9 cellular contexts compared by ENCODE assay signal in the genomic region with DNA sequence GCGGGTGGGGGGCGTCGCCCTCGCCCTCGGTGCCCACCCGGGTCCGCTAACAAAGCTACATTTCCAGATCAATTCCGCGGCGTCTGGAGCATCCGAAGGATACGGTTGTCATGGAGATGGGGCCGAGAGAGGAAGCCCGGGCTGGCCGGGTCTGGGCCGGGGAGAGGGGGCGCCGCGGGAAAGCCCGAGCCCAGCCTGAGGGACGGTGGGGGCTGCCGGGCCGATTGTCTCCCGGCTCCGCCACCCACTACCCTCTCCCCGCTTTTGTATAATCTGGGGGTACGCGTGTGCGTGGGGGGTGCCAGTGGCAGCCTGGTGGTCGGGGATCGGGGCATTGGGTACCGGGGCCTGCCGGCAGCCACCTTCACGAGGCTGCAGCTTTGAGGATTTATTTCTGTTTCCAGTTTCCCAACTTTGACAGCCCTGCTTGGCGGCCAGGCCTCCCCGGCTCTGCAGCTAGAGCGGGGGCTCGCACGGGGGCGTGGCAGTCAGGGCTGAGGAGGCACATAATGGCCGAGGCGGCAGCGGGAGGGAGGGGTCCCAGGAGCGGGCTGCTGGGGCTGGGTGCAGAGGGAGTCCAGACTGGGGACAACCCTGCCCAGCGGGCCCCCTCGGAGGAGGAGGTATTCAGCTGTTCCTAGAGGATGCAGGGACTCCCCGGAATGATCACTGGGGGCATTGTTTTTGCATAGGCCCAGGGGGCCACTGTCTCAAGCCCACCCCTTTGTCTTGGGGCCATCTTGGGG. TPM values are rescaled to one million over a fixed set of nuclear protein-coding genes. Genes with fewer than 3 reads are reported as not detected.
DNase-seq lines count a peak whose midpoint lies in the region; ATAC-seq, FAIRE-seq and TF ChIP-seq lines count a peak whose summit lies in the region.
"Had no signal": no experiment of that assay in that cellular context is flagged by ENCODE, and none has a peak within 500 bp of the region (broad histone marks: within the 10 kb centered on the region; RNA-seq: fewer than 3 reads in every experiment).

No MANE protein-coding gene starts in this region.

- 3% methylated on average over 47 of the region's 47 CpGs for WGBS in heart right ventricle, 2 donors
- WGBS in small intestine, 3 donors: 4 to 8% (median 4%) methylated on average over 42 to 47 of the region's 47 CpGs

- BruUV-seq in PC-3 (replicated peaks; lab: Mats Ljungman, UMichigan): no TSS peak

- CTCF ChIA-PET in HEK293T (lab: Yijun Ruan, JAX): interaction anchor here (1.2 to 3.5 kb wide), 2 partner anchors 9 to 11 kb away, joined by 3 to 12 read pairs; no protein-coding TSS in a partner anchor
- CTCF ChIA-PET in PC-3 (lab: Charles Lee): no interaction called here

- peaks cover 0 to 12% (median 5%) of the 10 kb centered on the region in 9 donors for H3K4me1 ChIP-seq in heart right ventricle
- H3K4me1 ChIP-seq in small intestine (ENCODE audit: control insufficient read depth in 2 of 2, insufficient read depth in 1 of 2, low read depth in 1 of 2, low read length in 1 of 2): no peaks in the 10 kb centered on the region
- no peaks in the 10 kb centered on the region for H3K4me1 ChIP-seq in PC-3 (ENCODE audit: insufficient read depth, low read length)
- H3K4me1 ChIP-seq: Caco-2 had no signal

- H2AFZ ChIP-seq in PC-3 (ENCODE audit: low read length): no peak overlapping the region

- peaks cover 5 to 85% (median 66%) of the 10 kb centered on the region in 7 donors for H3K27me3 ChIP-seq in heart right ventricle
- H3K27me3 ChIP-seq in small intestine (ENCODE audit: control insufficient read depth in 2 of 2, insufficient read depth in 2 of 2, low read length in 2 of 2): peaks cover 0 to 33% of the 10 kb centered on the region in 2 donors
- H3K27me3 ChIP-seq in PC-3 (ENCODE audit: low read length): peaks cover 65% of the 10 kb centered on the region

- H3K4me1 Mint-ChIP-seq in activated naive CD8-positive, alpha-beta T cell treated with anti-CD3 and anti-CD28 coated beads, Interleukin-2, amount 50 U/mL, for 24 hours: no peaks in the 10 kb centered on the region
- no peaks in the 10 kb centered on the region for H3K4me1 Mint-ChIP-seq in type B pancreatic cell (ENCODE audit: unreplicated experiment)

- TF ChIP-seq CTCF in heart right ventricle (IDR thresholded peaks at IDR 0.05): no peak
- TF ChIP-seq CTCF in type B pancreatic cell (conservative IDR thresholded peaks at IDR 0.05): no peak
- no peak for TF ChIP-seq CTCF in PC-3 (conservative IDR thresholded peaks at IDR 0.05; ENCODE audit: low read depth, low read length)

- H3K36me3 ChIP-seq in heart right ventricle: no peaks in the 10 kb centered on the region
- no peaks in the 10 kb centered on the region for H3K36me3 ChIP-seq in small intestine (ENCODE audit: control insufficient read depth in 2 of 2, insufficient read depth in 2 of 2, low read length in 2 of 2)
- no peaks in the 10 kb centered on the region for H3K36me3 ChIP-seq in PC-3 (ENCODE audit: low read depth, low read length)

- POLR2A ChIA-PET in HEK293T (lab: Yijun Ruan, JAX) (no interaction called here), PC-3 (lab: Charles Lee; ENCODE audit: unreplicated experiment) (interaction anchor here (0.7 kb wide), 1 partner anchor 315 kb away, joined by 6 read pairs; no protein-coding TSS in a partner anchor)

- intact Hi-C loops in heart right ventricle (cut with DNase I) (loop anchor here in 2 of 10 donors (5.0 to 10.0 kb wide), 3 partner anchors 41 to 349 kb away; no protein-coding TSS in a partner anchor), Right ventricle myocardium inferior (cut with DNase I) (no loop called here), PC-3 (cut with micrococcal nuclease) (no loop called here)

- H3K27ac ChIP-seq in heart right ventricle (no peak overlapping the region), small intestine (ENCODE audit: low read depth in 1 of 2, low read length in 1 of 2) (no peak overlapping the region), PC-3 (ENCODE audit: low read length) (no peak overlapping the region)

- H3K36me3 Mint-ChIP-seq in activated naive CD8-positive, alpha-beta T cell treated with anti-CD3 and anti-CD28 coated beads, Interleukin-2, amount 50 U/mL, for 24 hours (ENCODE audit: low read depth): no peaks in the 10 kb centered on the region
- no peaks in the 10 kb centered on the region for H3K36me3 Mint-ChIP-seq in type B pancreatic cell

- no peaks in the 10 kb centered on the region for H3F3A ChIP-seq in PC-3 (ENCODE audit: low read length, unreplicated experiment)

- ATAC-seq in heart right ventricle (no peak), Right ventricle myocardium inferior (no peak), PC-3 (no peak)
- ATAC-seq in activated naive CD8-positive, alpha-beta T cell treated with anti-CD3 and anti-CD28 coated beads, Interleukin-2, amount 50 U/mL, for 24 hours: no peak

- peak overlapping the region; percentile 36 for H3K4me3 Mint-ChIP-seq in activated naive CD8-positive, alpha-beta T cell treated with anti-CD3 and anti-CD28 coated beads, Interleukin-2, amount 50 U/mL, for 24 hours
- peak overlapping the region; percentile 11 for H3K4me3 Mint-ChIP-seq in type B pancreatic cell

- DNase-seq in heart right ventricle (no peak), Right ventricle myocardium inferior (ENCODE audit: missing footprints) (no peak), iPS-NIHi11 (ENCODE audit: low spot score) (peak; percentile 75), type B pancreatic cell (ENCODE audit: extremely low spot score, unreplicated experiment) (no peak), HEK293T (ENCODE audit: extremely low spot score) (no peak), small intestine (no peak), PC-3 (no peak)
- DNase-seq in activated naive CD8-positive, alpha-beta T cell treated with anti-CD3 and anti-CD28 coated beads, Interleukin-2, amount 50 U/mL, for 24 hours: no peak

- H3K27me3 Mint-ChIP-seq in activated naive CD8-positive, alpha-beta T cell treated with anti-CD3 and anti-CD28 coated beads, Interleukin-2, amount 50 U/mL, for 24 hours: peaks cover 72% of the 10 kb centered on the region
- peaks cover 86% of the 10 kb centered on the region for H3K27me3 Mint-ChIP-seq in type B pancreatic cell

- no peak overlapping the region for H3K27ac Mint-ChIP-seq in activated naive CD8-positive, alpha-beta T cell treated with anti-CD3 and anti-CD28 coated beads, Interleukin-2, amount 50 U/mL, for 24 hours
- no peak overlapping the region for H3K27ac Mint-ChIP-seq in type B pancreatic cell

- no peaks in the 10 kb centered on the region for H3K9me3 Mint-ChIP-seq in activated naive CD8-positive, alpha-beta T cell treated with anti-CD3 and anti-CD28 coated beads, Interleukin-2, amount 50 U/mL, for 24 hours
- H3K9me3 Mint-ChIP-seq in type B pancreatic cell: no peaks in the 10 kb centered on the region

- H3K9ac ChIP-seq in PC-3 (ENCODE audit: low read length): no peak overlapping the region

- H4K20me1 ChIP-seq in PC-3 (ENCODE audit: low read length): no peaks in the 10 kb centered on the region

- H3K4me2 ChIP-seq in PC-3 (ENCODE audit: low read length): no peak overlapping the region

- FAIRE-seq in small intestine (lab: Jason Lieb, UNC): no peak

- H3K9me2 ChIP-seq in PC-3 (replicated peaks; ENCODE audit: low read length): no peaks in the 10 kb centered on the region

- H3K79me2 ChIP-seq in PC-3 (ENCODE audit: low read length): no peaks in the 10 kb centered on the region

- H3K4me3 ChIP-seq in heart right ventricle (peak overlapping the region in 6 of 10 donors; percentile 19 to 53 (median 44)), small intestine (ENCODE audit: low read depth in 1 of 2, low read length in 2 of 2) (peak overlapping the region in 1 of 2 donors; percentile 46), PC-3 (ENCODE audit: low read length) (no peak overlapping the region)

- no peaks in the 10 kb centered on the region for H3K9me3 ChIP-seq in heart right ventricle
- H3K9me3 ChIP-seq in small intestine (ENCODE audit: control insufficient read depth, low read depth): no peaks in the 10 kb centered on the region
- no peaks in the 10 kb centered on the region for H3K9me3 ChIP-seq in PC-3 (ENCODE audit: low read length)
- H3K9me3 ChIP-seq: Caco-2 had no signal

TF ChIP-seq in HEK293T, 16 proteins besides CTCF, POLR2A, EP300 and RAD21:
- TF ChIP-seq LEF1 (IDR thresholded peaks at IDR 0.05; ENCODE audit: borderline replicate concordance): no peak
- no peak for TF ChIP-seq ZNF384 (IDR thresholded peaks at IDR 0.05)
- TF ChIP-seq FOXK2 (IDR thresholded peaks at IDR 0.05): no peak
- no peak for TF ChIP-seq SP1 (IDR thresholded peaks at IDR 0.05)
- TF ChIP-seq HDGF (IDR thresholded peaks at IDR 0.05; ENCODE audit: borderline replicate concordance): no peak
- no peak for TF ChIP-seq TARDBP (IDR thresholded peaks at IDR 0.05)
- TF ChIP-seq ARNT (IDR thresholded peaks at IDR 0.05): no peak
- TF ChIP-seq SUZ12 (IDR thresholded peaks at IDR 0.05): no peak
- no peak for TF ChIP-seq L3MBTL2 (conservative IDR thresholded peaks at IDR 0.05)
- TF ChIP-seq CTBP1 (IDR thresholded peaks at IDR 0.05; ENCODE audit: borderline replicate concordance): no peak
- TF ChIP-seq, protein P1, sequence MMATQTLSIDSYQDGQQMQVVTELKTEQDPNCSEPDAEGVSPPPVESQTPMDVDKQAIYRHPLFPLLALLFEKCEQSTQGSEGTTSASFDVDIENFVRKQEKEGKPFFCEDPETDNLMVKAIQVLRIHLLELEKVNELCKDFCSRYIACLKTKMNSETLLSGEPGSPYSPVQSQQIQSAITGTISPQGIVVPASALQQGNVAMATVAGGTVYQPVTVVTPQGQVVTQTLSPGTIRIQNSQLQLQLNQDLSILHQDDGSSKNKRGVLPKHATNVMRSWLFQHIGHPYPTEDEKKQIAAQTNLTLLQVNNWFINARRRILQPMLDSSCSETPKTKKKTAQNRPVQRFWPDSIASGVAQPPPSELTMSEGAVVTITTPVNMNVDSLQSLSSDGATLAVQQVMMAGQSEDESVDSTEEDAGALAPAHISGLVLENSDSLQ (IDR thresholded peaks at IDR 0.05): no peak
- TF ChIP-seq ELF4 (IDR thresholded peaks at IDR 0.05): no peak
- TF ChIP-seq FOXM1 (IDR thresholded peaks at IDR 0.05; ENCODE audit: borderline replicate concordance): no peak
- no peak for TF ChIP-seq NFRKB (IDR thresholded peaks at IDR 0.05)
- no peak for TF ChIP-seq BHLHE40 (IDR thresholded peaks at IDR 0.05; ENCODE audit: borderline replicate concordance)
- no peak for TF ChIP-seq FOXA1 (IDR thresholded peaks at IDR 0.05)

RNA-seq across cellular contexts. Expression of a gene that starts 0.6 kb away (rescaled TPM):
- total RNA-seq in heart right ventricle: under 1 TPM in 2 of 10 donors, not detected in 8; 0.08 to 0.09 TPM
- polyA plus RNA-seq in heart right ventricle: under 1 TPM in 1 of 2 donors, not detected in 1; 0.03 TPM
- not detected for total RNA-seq in Right ventricle myocardium inferior
- 0.19 and 0.27 TPM in 2 replicates for total RNA-seq in type B pancreatic cell (ENCODE audit: low replicate concordance)
- polyA plus RNA-seq in small intestine: under 1 TPM in 1 of 3 donors, not detected in 2; 0.12 TPM
- total RNA-seq in PC-3 (2014; rRNA removed): not detected in 2 replicates
